8 cellular contexts compared by ENCODE assay signal in the genomic region with DNA sequence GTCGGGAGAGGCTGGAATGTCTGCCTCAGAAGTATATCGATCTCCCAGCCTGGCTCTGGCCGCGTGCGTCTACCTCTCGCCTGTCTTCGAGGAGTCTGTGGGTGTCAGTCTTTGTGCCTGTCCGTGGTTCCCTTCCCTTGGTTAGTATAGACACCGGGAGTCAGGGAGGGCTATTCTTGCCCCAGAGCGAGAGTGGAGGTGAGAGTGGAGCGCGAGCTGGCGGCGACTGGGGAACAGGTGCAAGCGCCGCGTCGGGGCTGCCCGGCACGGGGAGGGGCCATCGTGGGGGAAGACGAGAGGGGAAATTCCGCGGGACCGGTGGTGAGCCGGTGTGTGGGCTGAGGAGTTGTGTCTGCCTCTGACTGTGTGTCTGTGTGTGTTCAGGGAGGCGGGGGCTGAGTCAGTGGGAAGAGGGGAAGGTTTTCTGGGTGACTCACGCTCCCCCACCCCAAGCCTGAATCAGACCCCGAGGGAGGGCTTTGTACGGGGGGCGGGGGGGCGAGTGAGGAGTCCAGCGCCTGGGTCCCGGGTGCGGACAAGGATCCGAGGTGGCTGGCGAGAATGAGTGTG.
DNase-seq lines count a peak whose midpoint lies in the region; ATAC-seq and TF ChIP-seq lines count a peak whose summit lies in the region.

No MANE protein-coding gene starts in this region.

- DNase-seq in COLO668 (lab: John Stamatoyannopoulos, UW; ENCODE audit: unreplicated experiment) (peak; percentile 75), NCI-H2171 treated with DMSO at 0.1 percent for 48 hours (lab: John Stamatoyannopoulos, UW) (peak; percentile 60), epithelial cell of esophagus (ENCODE audit: low read depth) (peak; percentile 97), OCI-M2 (lab: John Stamatoyannopoulos, UW; ENCODE audit: unreplicated experiment) (no peak)
- peak; percentile 98 for DNase-seq in activated CD8-positive, alpha-beta memory T cell treated with anti-CD3 and anti-CD28 coated beads, Interleukin-2, amount 50 U/mL, for 4 hours
- peak; percentile 95 to 98 for DNase-seq in stimulated activated CD8-positive, alpha-beta memory T cell treated with anti-CD3 and anti-CD28 coated beads, Interleukin-4, amount 100 ng/mL, for 4 hours (ENCODE audit: low read depth in 2 of 2, low spot score in 1 of 2)

- peaks cover 35% of the 10 kb centered on the region for H3K4me1 ChIP-seq in mucosa of stomach (ENCODE audit: control insufficient read depth, insufficient read depth, low read length)

- H3K9ac ChIP-seq in mucosa of stomach (ENCODE audit: low read length) = peak overlapping the region; percentile 96

- H3K9me3 ChIP-seq in mucosa of stomach (ENCODE audit: control insufficient read depth, low read length) = no peaks in the 10 kb centered on the region

- H3K36me3 ChIP-seq in mucosa of stomach (ENCODE audit: control insufficient read depth, insufficient read depth, low read length) = no peaks in the 10 kb centered on the region

- ATAC-seq in GM21717 (IDR thresholded peaks at IDR 0.05; ENCODE audit: unreplicated experiment) = peak; percentile 23

- H3K27me3 ChIP-seq in mucosa of stomach (ENCODE audit: control insufficient read depth, insufficient read depth, low read length) = no peaks in the 10 kb centered on the region

- no peak for TF ChIP-seq CTCF in epithelial cell of esophagus (IDR thresholded peaks at IDR 0.05; ENCODE audit: insufficient read depth, low read depth, low read length, missing control alignments)

- H3K4me3 ChIP-seq in epithelial cell of esophagus (ENCODE audit: low read length) (peak overlapping the region; percentile 87), mucosa of stomach (ENCODE audit: low read length) (peak overlapping the region; percentile 48)
